In genomic region chr4:99402765-99403164, GRCh38 we compare ENCODE assay signal across 19 cellular contexts. TPM values are rescaled to one million over a fixed set of nuclear protein-coding genes. Genes with fewer than 3 reads are reported as not detected.
DNase-seq lines count a peak whose midpoint lies in the region; ATAC-seq and TF ChIP-seq lines count a peak whose summit lies in the region.
"Had no signal": no experiment of that assay in that cellular context is flagged by ENCODE, and none has a peak within 500 bp of the region (broad histone marks: within the 10 kb centered on the region; RNA-seq: fewer than 3 reads in every experiment).

No MANE protein-coding gene starts in this region.

- H3K4me3 ChIP-seq in right atrium auricular region (no peak overlapping the region), adipocyte (ENCODE audit: low read length) (no peak overlapping the region), right lobe of liver (no peak overlapping the region), aorta (ENCODE audit: low read length in 2 of 2) (no peak overlapping the region)
- H3K4me3 ChIP-seq: smooth muscle cell had no signal

- TF ChIP-seq CTCF in right atrium auricular region (IDR thresholded peaks at IDR 0.05) (no peak), right lobe of liver (IDR thresholded peaks at IDR 0.05) (peak in 3 of 4 donors; percentile 29 to 47 (median 31))

- DNase-seq in right atrium auricular region (ENCODE audit: low spot score) (no peak), left cardiac atrium (no peak), adipocyte (ENCODE audit: low read depth) (no peak), right lobe of liver (no peak), aorta (no peak), SW 1271 (lab: John Stamatoyannopoulos, UW) (no peak)
- no peak for DNase-seq in activated T-helper 1 cell treated with anti-CD3 and anti-CD28 coated beads, Interleukin-12 subunit alpha, Interleukin-12 subunit beta, Interleukin-2, Interleukin-4 antibody, amounts not matched to agents 30 ng/mL and 10 ng/mL and 1 ng/mL, durations not matched to agents 14 hours and 24 hours and 36 hours (ENCODE audit: low spot score)
- DNase-seq: activated CD4-positive, alpha-beta T cell treated with anti-CD3 and anti-CD28 coated beads for 36 hours; activated naive CD8-positive, alpha-beta T cell treated with anti-CD3 and anti-CD28 coated beads, Interleukin-2, amount 50 U/mL, for 24 hours; activated T-cell treated with anti-CD3 and anti-CD28 coated beads, Interleukin-2, amount 50 U/mL, for 1 hour; hypothalamus; NCI-H1436; RPMI8226; T-helper 2 cell had no signal

- peaks cover 19% of the 10 kb centered on the region for H3K4me1 Mint-ChIP-seq in activated T-helper 1 cell treated with anti-CD3 and anti-CD28 coated beads, Interleukin-12 subunit alpha, Interleukin-12 subunit beta, Interleukin-2, Interleukin-4 antibody, amounts not matched to agents 30 ng/mL and 10 ng/mL and 1 ng/mL, durations not matched to agents 14 hours and 24 hours and 36 hours (ENCODE audit: low read depth)

- H3K4me1 ChIP-seq in right atrium auricular region (peaks cover 0 to 9% of the 10 kb centered on the region in 2 donors), adipocyte (ENCODE audit: control insufficient read depth, insufficient read depth, low read length) (peaks cover 52% of the 10 kb centered on the region), right lobe of liver (peaks cover 0 to 35% (median 12%) of the 10 kb centered on the region in 4 donors), aorta (ENCODE audit: control insufficient read depth in 1 of 2, insufficient read depth in 2 of 2, low read length in 2 of 2) (peaks cover 3% of the 10 kb centered on the region in 2 donors)

- H3K27me3 Mint-ChIP-seq in activated T-helper 1 cell treated with anti-CD3 and anti-CD28 coated beads, Interleukin-12 subunit alpha, Interleukin-12 subunit beta, Interleukin-2, Interleukin-4 antibody, amounts not matched to agents 30 ng/mL and 10 ng/mL and 1 ng/mL, durations not matched to agents 14 hours and 24 hours and 36 hours (ENCODE audit: insufficient read depth) = peaks cover 10% of the 10 kb centered on the region
- H3K27me3 Mint-ChIP-seq: memory B cell had no signal

- ATAC-seq in left cardiac atrium = no peak
- ATAC-seq in right lobe of liver = peak; percentile 2 to 44 (median 32)
- no peak for ATAC-seq in aorta (ENCODE audit: low FRiP score)
- no peak for ATAC-seq in HG03196 (IDR thresholded peaks at IDR 0.05; ENCODE audit: unreplicated experiment)
- ATAC-seq: activated CD4-positive, alpha-beta T cell treated with anti-CD3 and anti-CD28 coated beads for 36 hours; activated naive CD8-positive, alpha-beta T cell treated with anti-CD3 and anti-CD28 coated beads, Interleukin-2, amount 50 U/mL, for 24 hours; esophagus mucosa had no signal

- H3K27ac ChIP-seq in right atrium auricular region = peak overlapping the region; percentile 60 to 82
- peak overlapping the region; percentile 40 to 94 (median 88) for H3K27ac ChIP-seq in right lobe of liver
- peak overlapping the region; percentile 99 to 100 for H3K27ac ChIP-seq in aorta (ENCODE audit: low read depth in 1 of 2, low read length in 2 of 2)

- H3K9me3 ChIP-seq in right atrium auricular region = peaks cover 0 to 9% of the 10 kb centered on the region in 2 donors
- H3K9me3 ChIP-seq in adipocyte (ENCODE audit: control insufficient read depth, low read length) = peaks cover 6% of the 10 kb centered on the region
- H3K9me3 ChIP-seq in right lobe of liver = no peaks in the 10 kb centered on the region
- H3K9me3 ChIP-seq in aorta (ENCODE audit: control insufficient read depth, low read length) = no peaks in the 10 kb centered on the region

- no peaks in the 10 kb centered on the region for H3K36me3 Mint-ChIP-seq in activated T-helper 1 cell treated with anti-CD3 and anti-CD28 coated beads, Interleukin-12 subunit alpha, Interleukin-12 subunit beta, Interleukin-2, Interleukin-4 antibody, amounts not matched to agents 30 ng/mL and 10 ng/mL and 1 ng/mL, durations not matched to agents 14 hours and 24 hours and 36 hours (ENCODE audit: low read depth)
- H3K36me3 Mint-ChIP-seq: memory B cell had no signal

- H3K27me3 ChIP-seq in right atrium auricular region = no peaks in the 10 kb centered on the region
- H3K27me3 ChIP-seq in adipocyte (replicated peaks; ENCODE audit: control insufficient read depth, insufficient read depth, low read length) = no peaks in the 10 kb centered on the region
- no peaks in the 10 kb centered on the region for H3K27me3 ChIP-seq in right lobe of liver
- no peaks in the 10 kb centered on the region for H3K27me3 ChIP-seq in aorta (ENCODE audit: control insufficient read depth in 1 of 2, insufficient read depth in 2 of 2, low read length in 1 of 2)

- 50% methylated on average over 3 of the region's 3 CpGs for WGBS in right lobe of liver (ENCODE audit: insufficient coverage, low coverage, low lambda C conversion rate, missing lambda C conversion rate)
- 96 to 98% methylated on average over 3 of the region's 3 CpGs for WGBS in aorta, 2 donors

- no peak for TF ChIP-seq POLR2A in right lobe of liver (IDR thresholded peaks at IDR 0.05)

- intact Hi-C loops in left cardiac atrium (cut with DNase I) (loop anchor here in 1 of 2 donors (10.0 kb wide), 1 partner anchor 458 kb away; no protein-coding TSS in a partner anchor), right lobe of liver (cut with DNase I) (no loop called here), aorta (cut with DNase I) (loop anchor here (5.0 to 10.0 kb wide), 2 partner anchors 100 to 318 kb away; partner anchors contain the start of gene ADH5 (in 1 of the 2))
- intact Hi-C loops in activated T-helper 1 cell treated with anti-CD3 and anti-CD28 coated beads, Interleukin-12 subunit alpha, Interleukin-12 subunit beta, Interleukin-2, Interleukin-4 antibody, amounts not matched to agents 30 ng/mL and 10 ng/mL and 1 ng/mL, durations not matched to agents 14 hours and 24 hours and 36 hours (cut with micrococcal nuclease) = loop anchor here (10.0 kb wide), 2 partner anchors 468 to 938 kb away; no protein-coding TSS in a partner anchor

- no peak overlapping the region for H3K4me3 Mint-ChIP-seq in activated T-helper 1 cell treated with anti-CD3 and anti-CD28 coated beads, Interleukin-12 subunit alpha, Interleukin-12 subunit beta, Interleukin-2, Interleukin-4 antibody, amounts not matched to agents 30 ng/mL and 10 ng/mL and 1 ng/mL, durations not matched to agents 14 hours and 24 hours and 36 hours
- H3K4me3 Mint-ChIP-seq: activated CD4-positive, alpha-beta T cell treated with anti-CD3 and anti-CD28 coated beads for 36 hours; activated naive CD8-positive, alpha-beta T cell treated with anti-CD3 and anti-CD28 coated beads, Interleukin-2, amount 50 U/mL, for 24 hours; memory B cell had no signal

- H3K9me3 Mint-ChIP-seq in activated T-helper 1 cell treated with anti-CD3 and anti-CD28 coated beads, Interleukin-12 subunit alpha, Interleukin-12 subunit beta, Interleukin-2, Interleukin-4 antibody, amounts not matched to agents 30 ng/mL and 10 ng/mL and 1 ng/mL, durations not matched to agents 14 hours and 24 hours and 36 hours = no peaks in the 10 kb centered on the region
- H3K9me3 Mint-ChIP-seq: activated naive CD8-positive, alpha-beta T cell treated with anti-CD3 and anti-CD28 coated beads, Interleukin-2, amount 50 U/mL, for 24 hours had no signal

- no peak overlapping the region for H3K27ac Mint-ChIP-seq in activated T-helper 1 cell treated with anti-CD3 and anti-CD28 coated beads, Interleukin-12 subunit alpha, Interleukin-12 subunit beta, Interleukin-2, Interleukin-4 antibody, amounts not matched to agents 30 ng/mL and 10 ng/mL and 1 ng/mL, durations not matched to agents 14 hours and 24 hours and 36 hours
- H3K27ac Mint-ChIP-seq: activated CD4-positive, alpha-beta T cell treated with anti-CD3 and anti-CD28 coated beads for 36 hours; activated naive CD8-positive, alpha-beta T cell treated with anti-CD3 and anti-CD28 coated beads, Interleukin-2, amount 50 U/mL, for 24 hours; memory B cell had no signal

- H3K36me3 ChIP-seq in right atrium auricular region (no peaks in the 10 kb centered on the region), adipocyte (ENCODE audit: control insufficient read depth, insufficient read depth, low read length, severe bottlenecking) (no peaks in the 10 kb centered on the region), right lobe of liver (no peaks in the 10 kb centered on the region), aorta (ENCODE audit: control insufficient read depth in 1 of 2, insufficient read depth in 2 of 2, low read length in 1 of 2) (peaks cover 0 to 2% of the 10 kb centered on the region in 2 donors)

- H3K9ac ChIP-seq in adipocyte (ENCODE audit: low read length) = peak overlapping the region; percentile 85

RNA-seq across cellular contexts. Expression of gene ADH7, which starts 32.4 kb away (rescaled TPM):
- not detected for total RNA-seq in right atrium auricular region
- not detected for total RNA-seq in left cardiac atrium
- under 1 TPM in 1 of 6 experiments, not detected in 5; 0.42 TPM for total RNA-seq in right lobe of liver
- total RNA-seq in aorta = not detected
- under 1 TPM; 0.10 to 0.13 TPM for polyA plus RNA-seq in aorta
- total RNA-seq in activated T-helper 1 cell treated with anti-CD3 and anti-CD28 coated beads, Interleukin-12 subunit alpha, Interleukin-12 subunit beta, Interleukin-2, Interleukin-4 antibody, amounts not matched to agents 30 ng/mL and 10 ng/mL and 1 ng/mL, durations not matched to agents 14 hours and 24 hours and 36 hours = not detected in 2 replicates
- total RNA-seq: activated CD4-positive, alpha-beta T cell treated with anti-CD3 and anti-CD28 coated beads for 36 hours; smooth muscle cell; subcutaneous adipose tissue had no signal
- polyA plus RNA-seq: smooth muscle cell had no signal

RNA-seq across cellular contexts. Expression of gene ADH1C, which starts 50.2 kb away (rescaled TPM):
- total RNA-seq in right atrium auricular region = 10 to 100 TPM in 1 of 2 donors, 1 to 10 TPM in 1; 4.9 to 12.0 TPM
- 1 to 10 TPM; 6.7 to 9.9 TPM for total RNA-seq in left cardiac atrium
- total RNA-seq in right lobe of liver = 100 to 1,000 TPM; 187 to 684 (median 490) TPM
- 10 to 100 TPM in 1 of 2 donors, 1 to 10 TPM in 1; 3.4 to 11.7 TPM for total RNA-seq in aorta
- polyA plus RNA-seq in aorta = 10 to 100 TPM in 1 of 2 donors, 1 to 10 TPM in 1; 2.8 to 21.2 TPM
- not detected in 2 replicates for total RNA-seq in activated T-helper 1 cell treated with anti-CD3 and anti-CD28 coated beads, Interleukin-12 subunit alpha, Interleukin-12 subunit beta, Interleukin-2, Interleukin-4 antibody, amounts not matched to agents 30 ng/mL and 10 ng/mL and 1 ng/mL, durations not matched to agents 14 hours and 24 hours and 36 hours
- total RNA-seq: activated CD4-positive, alpha-beta T cell treated with anti-CD3 and anti-CD28 coated beads for 36 hours; smooth muscle cell had no signal
- polyA plus RNA-seq: smooth muscle cell had no signal

Comparison
In these comparisons a context has a peak if more than half of its experiments do, and no peak if none do; other contexts are left out.
1. CTCF ChIP-seq: peak in right lobe of liver (3 of 4); none in right atrium auricular region (0 of 2).
2. ATAC-seq: peak in right lobe of liver (4 of 4); none in left cardiac atrium (0 of 2), aorta (single experiment) and HG03196 (single experiment).
3. RNA of gene ADH1C, which starts 50.2 kb away (total RNA-seq): 187 to 684 TPM in right lobe of liver; 4.9 to 12.0 TPM in right atrium auricular region, 3.4 to 11.7 TPM in aorta, 6.7 to 9.9 TPM in left cardiac atrium and not detected in activated T-helper 1 cell treated with anti-CD3 and anti-CD28 coated beads, Interleukin-12 subunit alpha, Interleukin-12 subunit beta, Interleukin-2, Interleukin-4 antibody, amounts not matched to agents 30 ng/mL and 10 ng/mL and 1 ng/mL, durations not matched to agents 14 hours and 24 hours and 36 hours; every median in the first group is over 10 times any median in the second.
4. intact Hi-C loops: an anchor here in aorta (5.0 to 10.0 kb wide) and activated T-helper 1 cell treated with anti-CD3 and anti-CD28 coated beads, Interleukin-12 subunit alpha, Interleukin-12 subunit beta, Interleukin-2, Interleukin-4 antibody, amounts not matched to agents 30 ng/mL and 10 ng/mL and 1 ng/mL, durations not matched to agents 14 hours and 24 hours and 36 hours (10.0 kb wide); none called in right lobe of liver.
5. Peak in every context shown above with its lines, with median percentiles within 50 percentile points of each other: H3K27ac ChIP-seq.